8 cellular contexts compared by ENCODE assay signal in the genomic region with DNA sequence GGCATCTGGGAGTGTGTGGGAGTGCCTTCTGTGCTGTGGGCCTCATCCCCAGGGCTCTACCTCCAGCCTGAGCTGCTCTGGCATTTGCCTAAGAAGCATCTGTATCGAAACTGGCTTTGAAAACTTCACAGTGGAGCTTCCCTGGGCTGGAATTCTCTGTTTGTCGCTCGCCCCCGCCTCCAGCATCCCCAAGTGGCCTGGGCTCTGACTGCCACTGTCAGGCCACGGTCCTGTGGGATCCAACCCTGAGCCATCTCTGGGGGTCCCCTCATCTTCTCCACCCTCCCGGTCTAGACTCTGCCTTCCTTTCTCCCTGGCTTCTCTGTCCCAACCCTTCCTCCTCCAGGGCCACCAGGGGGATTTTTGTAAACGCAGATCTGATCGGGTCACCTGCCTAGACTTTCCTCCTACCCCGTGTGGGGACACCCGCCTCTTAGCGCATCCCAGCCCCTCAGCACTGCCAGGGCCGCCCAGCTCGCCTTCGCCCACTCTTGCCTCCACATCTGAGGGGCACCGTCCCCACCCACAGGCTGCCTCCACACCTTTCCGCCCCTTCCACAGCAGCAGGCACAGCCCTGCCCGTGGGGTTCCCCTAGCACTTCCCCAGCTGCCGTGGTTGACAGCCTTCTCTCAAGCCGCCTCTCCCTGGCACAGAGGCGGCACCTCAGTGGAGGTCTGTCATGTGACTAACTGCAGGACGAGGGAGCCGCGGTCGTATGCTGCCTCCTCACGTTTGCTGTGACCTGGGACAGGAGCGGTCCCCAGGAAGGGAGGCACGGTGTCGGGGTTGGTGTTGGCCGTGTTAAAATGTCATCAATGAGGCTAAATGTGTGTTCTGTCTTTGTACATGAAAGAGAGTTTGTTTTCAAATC. TPM values are rescaled to one million over a fixed set of nuclear protein-coding genes. Genes with fewer than 3 reads are reported as not detected.
DNase-seq lines count a peak whose midpoint lies in the region; ATAC-seq and TF ChIP-seq lines count a peak whose summit lies in the region.

No MANE protein-coding gene starts in this region.

- no peaks in the 10 kb centered on the region for H3K36me3 Mint-ChIP-seq in central memory CD8-positive, alpha-beta T cell (ENCODE audit: insufficient read depth)
- H3K36me3 Mint-ChIP-seq in natural killer cell treated with Interleukin-12 subunit alpha and Interleukin-12 subunit beta and Interleukin-15 and Interleukin-18, amount 100 ng/mL, for 72 hours = no peaks in the 10 kb centered on the region

- H3K9me3 Mint-ChIP-seq in central memory CD8-positive, alpha-beta T cell = no peaks in the 10 kb centered on the region
- H3K9me3 Mint-ChIP-seq in natural killer cell treated with Interleukin-12 subunit alpha and Interleukin-12 subunit beta and Interleukin-15 and Interleukin-18, amount 100 ng/mL, for 72 hours = no peaks in the 10 kb centered on the region

- H3K4me3 Mint-ChIP-seq in central memory CD8-positive, alpha-beta T cell = peak overlapping the region; percentile 29
- H3K4me3 Mint-ChIP-seq in natural killer cell treated with Interleukin-12 subunit alpha and Interleukin-12 subunit beta and Interleukin-15 and Interleukin-18, amount 100 ng/mL, for 72 hours = peak overlapping the region; percentile 74

- no peak for TF ChIP-seq POLR2A in stomach (IDR thresholded peaks at IDR 0.05)

- H3K36me3 ChIP-seq in stomach = peaks cover 0 to 25% (median 10%) of the 10 kb centered on the region in 4 donors

- peaks cover 30% of the 10 kb centered on the region for H3K4me1 Mint-ChIP-seq in central memory CD8-positive, alpha-beta T cell
- peaks cover 13 to 26% of the 10 kb centered on the region in 2 donors for H3K4me1 Mint-ChIP-seq in natural killer cell treated with Interleukin-12 subunit alpha and Interleukin-12 subunit beta and Interleukin-15 and Interleukin-18, amount 100 ng/mL, for 72 hours (ENCODE audit: low read depth in 2 of 2)

- H3K4me3 ChIP-seq in stomach = peak overlapping the region in 1 of 4 donors; percentile 22

- H3K9me3 ChIP-seq in stomach = no peaks in the 10 kb centered on the region

- H3K27me3 Mint-ChIP-seq in central memory CD8-positive, alpha-beta T cell = no peaks in the 10 kb centered on the region
- H3K27me3 Mint-ChIP-seq in natural killer cell treated with Interleukin-12 subunit alpha and Interleukin-12 subunit beta and Interleukin-15 and Interleukin-18, amount 100 ng/mL, for 72 hours = no peaks in the 10 kb centered on the region

- 39 to 48% (median 45%) methylated on average over 29 of the region's 29 CpGs for WGBS in stomach, 5 donors

- ATAC-seq in HG02610 (IDR thresholded peaks at IDR 0.05; ENCODE audit: unreplicated experiment) = peak; percentile 70
- ATAC-seq in central memory CD8-positive, alpha-beta T cell (replicated peaks; ENCODE audit: extremely low read depth, poor library complexity, severe bottlenecking) = peak; percentile 99
- peak; percentile 90 to 93 for ATAC-seq in natural killer cell treated with Interleukin-12 subunit alpha and Interleukin-12 subunit beta and Interleukin-15 and Interleukin-18, amount 100 ng/mL, for 72 hours

- no peak for TF ChIP-seq EP300 in stomach (IDR thresholded peaks at IDR 0.05)

- peaks cover 19 to 45% (median 33%) of the 10 kb centered on the region in 4 donors for H3K4me1 ChIP-seq in stomach

- intact Hi-C loops in stomach (cut with DNase I; ENCODE audit: low total_unique reads) = no loop called here

- DNase-seq in GM10266 (ENCODE audit: extremely low spot score) (peak; percentile 86), stomach (peak; percentile 81), EL (no peak), RKO (ENCODE audit: low spot score) (no peak)
- peak; percentile 73 for DNase-seq in activated CD4-positive, alpha-beta T cell treated with anti-CD3 and anti-CD28 coated beads for 1 hour
- peak; percentile 52 to 71 for DNase-seq in central memory CD8-positive, alpha-beta T cell (ENCODE audit: low spot score in 2 of 2)
- peak; percentile 89 for DNase-seq in natural killer cell treated with Interleukin-12 subunit alpha and Interleukin-12 subunit beta and Interleukin-15 and Interleukin-18, amount 100 ng/mL, for 72 hours (ENCODE audit: low spot score)

- peak; percentile 78 for TF ChIP-seq CTCF in GM10266 (IDR thresholded peaks at IDR 0.05; ENCODE audit: control insufficient read depth, insufficient read depth, low read depth, missing control alignments)
- TF ChIP-seq CTCF in stomach (IDR thresholded peaks at IDR 0.05) = peak in 3 of 7 experiments; percentile 24 to 54 (median 27)

- peak overlapping the region; percentile 84 for H3K27ac Mint-ChIP-seq in central memory CD8-positive, alpha-beta T cell (ENCODE audit: low read depth)
- peak overlapping the region in 1 of 2 donors; percentile 14 for H3K27ac Mint-ChIP-seq in natural killer cell treated with Interleukin-12 subunit alpha and Interleukin-12 subunit beta and Interleukin-15 and Interleukin-18, amount 100 ng/mL, for 72 hours

- H3K27ac ChIP-seq in stomach = peak overlapping the region in 2 of 5 donors; percentile 1 to 35

- no peaks in the 10 kb centered on the region for H3K27me3 ChIP-seq in stomach

RNA-seq across cellular contexts. Expression of a gene that starts 12.0 kb away (rescaled TPM):
- 10 to 100 TPM; 22.0 to 39.9 TPM for total RNA-seq in natural killer cell treated with Interleukin-12 subunit alpha and Interleukin-12 subunit beta and Interleukin-15 and Interleukin-18, amount 100 ng/mL, for 72 hours
- 10 to 100 TPM in 4 of 5 donors, 1 to 10 TPM in 1; 5.0 to 35.6 (median 18.7) TPM for total RNA-seq in stomach
- 1 to 10 TPM; 3.2 to 4.2 (median 3.4) TPM for polyA plus RNA-seq in stomach

RNA-seq across cellular contexts. Expression of a gene that starts 15.8 kb away (rescaled TPM):
- total RNA-seq in natural killer cell treated with Interleukin-12 subunit alpha and Interleukin-12 subunit beta and Interleukin-15 and Interleukin-18, amount 100 ng/mL, for 72 hours = not detected
- 1 to 10 TPM in 1 of 5 donors, not detected in 4; 1.8 TPM for total RNA-seq in stomach
- polyA plus RNA-seq in stomach = not detected

RNA-seq across cellular contexts. Expression of a gene that starts 26.9 kb away (rescaled TPM):
- 100 to 1,000 TPM; 103 to 146 TPM for total RNA-seq in natural killer cell treated with Interleukin-12 subunit alpha and Interleukin-12 subunit beta and Interleukin-15 and Interleukin-18, amount 100 ng/mL, for 72 hours
- 100 to 1,000 TPM in 2 of 5 donors, 10 to 100 TPM in 2, 1 to 10 TPM in 1; 8.1 to 169 (median 68.3) TPM for total RNA-seq in stomach
- polyA plus RNA-seq in stomach = 100 to 1,000 TPM in 1 of 3 donors, 10 to 100 TPM in 2; 49.8 to 113 (median 82.3) TPM

RNA-seq across cellular contexts. Expression of a gene that starts 27.0 kb away (rescaled TPM):
- total RNA-seq in natural killer cell treated with Interleukin-12 subunit alpha and Interleukin-12 subunit beta and Interleukin-15 and Interleukin-18, amount 100 ng/mL, for 72 hours = 10 to 100 TPM in 1 of 2 donors, 1 to 10 TPM in 1; 8.6 to 39.0 TPM
- 1 to 10 TPM in 3 of 5 donors, not detected in 2; 1.3 to 3.8 (median 3.6) TPM for total RNA-seq in stomach
- 1 to 10 TPM in 2 of 3 donors, not detected in 1; 1.5 to 2.7 TPM for polyA plus RNA-seq in stomach

RNA-seq across cellular contexts. Expression of a gene that starts 33.3 kb away (rescaled TPM):
- total RNA-seq in natural killer cell treated with Interleukin-12 subunit alpha and Interleukin-12 subunit beta and Interleukin-15 and Interleukin-18, amount 100 ng/mL, for 72 hours = 10 to 100 TPM; 34.1 to 63.9 TPM
- 10 to 100 TPM; 13.4 to 76.8 (median 28.7) TPM for total RNA-seq in stomach
- 10 to 100 TPM; 17.2 to 24.7 (median 21.1) TPM for polyA plus RNA-seq in stomach

Comparison
In these comparisons a context has a peak if more than half of its experiments do, and no peak if none do; other contexts are left out.
1. DNase-seq: peak in GM10266 (single experiment), activated CD4-positive, alpha-beta T cell treated with anti-CD3 and anti-CD28 coated beads for 1 hour (single experiment), central memory CD8-positive, alpha-beta T cell (2 of 2), natural killer cell treated with Interleukin-12 subunit alpha and Interleukin-12 subunit beta and Interleukin-15 and Interleukin-18, amount 100 ng/mL, for 72 hours (single experiment) and stomach (single experiment); none in EL (single experiment) and RKO (single experiment).
2. Peak in every context shown above with its lines, with median percentiles within 50 percentile points of each other: ATAC-seq.